In the genomic region with DNA sequence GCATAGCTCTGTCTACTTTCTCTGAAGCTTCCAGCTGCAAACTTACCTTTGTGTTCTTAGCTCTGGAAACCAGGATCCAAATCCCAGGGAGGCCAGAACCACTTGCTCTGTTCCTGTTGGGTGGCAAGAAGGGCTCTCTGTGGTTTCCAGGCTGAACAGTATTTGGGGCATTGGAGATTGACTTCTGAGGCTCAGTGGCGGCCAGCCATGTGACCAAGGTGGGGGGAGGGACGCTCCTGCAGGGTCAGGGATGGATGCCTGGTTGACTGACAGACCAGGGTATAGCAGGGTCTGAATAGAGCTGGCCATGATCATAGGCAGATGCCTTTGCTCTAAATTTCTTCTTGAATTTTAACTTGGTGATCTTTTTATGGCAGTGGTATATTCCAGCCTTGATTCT, we compare ENCODE assay signal across 24 cellular contexts.
"Had no signal": no experiment of that assay in that cellular context is flagged by ENCODE, and none has a peak within 500 bp of the region (broad histone marks: within the 10 kb centered on the region; RNA-seq: fewer than 3 reads in every experiment).

No MANE protein-coding gene starts in this region.

- H3K9me3 Mint-ChIP-seq: activated B cell treated with CpG ODN at 0.5 μM for 24 hours; activated T-cell treated with anti-CD3 and anti-CD28 coated beads, Interleukin-2, amount 50 U/mL, for 24 hours; activated T-helper 17 cell treated with anti-CD3 and anti-CD28 coated beads, Interleukin-2, amount 50 U/mL, for 72 hours; memory B cell; nephron; stimulated activated naive B cell treated with anti-CD40 and anti-IgM and Interleukin-4, amounts not matched to agents 10 μg/mL and 1 μg/mL and 100 μg/mL, for 72 hours had no signal

- H3K27ac Mint-ChIP-seq: activated B cell treated with CpG ODN at 0.5 μM for 24 hours; activated CD4-positive, alpha-beta T cell treated with anti-CD3 and anti-CD28 coated beads for 36 hours; activated naive CD8-positive, alpha-beta T cell; activated T-cell treated with anti-CD3 and anti-CD28 coated beads, Interleukin-2, amount 50 U/mL, for 24 hours; activated T-helper 17 cell treated with anti-CD3 and anti-CD28 coated beads, Interleukin-2, amount 50 U/mL, for 72 hours; memory B cell; nephron; stimulated activated naive B cell treated with anti-CD40 and anti-IgM and Interleukin-4, amounts not matched to agents 10 μg/mL and 1 μg/mL and 100 μg/mL, for 72 hours had no signal

- H3K27ac ChIP-seq: breast epithelium, colonic mucosa, epithelial cell of prostate, heart right ventricle, sigmoid colon, testis, upper lobe of left lung had no signal

- H3K4me1 Mint-ChIP-seq: activated B cell treated with CpG ODN at 0.5 μM for 24 hours; activated CD4-positive, alpha-beta T cell treated with anti-CD3 and anti-CD28 coated beads for 36 hours; activated T-helper 17 cell treated with anti-CD3 and anti-CD28 coated beads, Interleukin-2, amount 50 U/mL, for 72 hours; memory B cell; nephron; stimulated activated naive B cell treated with anti-CD40 and anti-IgM and Interleukin-4, amounts not matched to agents 10 μg/mL and 1 μg/mL and 100 μg/mL, for 72 hours had no signal

- H3K9me3 ChIP-seq: breast epithelium, colonic mucosa, heart right ventricle, sigmoid colon, testis, upper lobe of left lung had no signal

- H3K4me3 ChIP-seq: breast epithelium, colonic mucosa, heart right ventricle, sigmoid colon, smooth muscle cell, testis, upper lobe of left lung had no signal

- H3K4me2 ChIP-seq: smooth muscle cell had no signal

- H3K27me3 ChIP-seq: breast epithelium, colonic mucosa, heart right ventricle, sigmoid colon, testis, upper lobe of left lung had no signal

- H3K4me1 ChIP-seq: breast epithelium, colonic mucosa, sigmoid colon, testis had no signal

- H3K36me3 ChIP-seq: breast epithelium, colonic mucosa had no signal

- ATAC-seq: activated CD4-positive, alpha-beta T cell treated with anti-CD3 and anti-CD28 coated beads for 36 hours; activated T-helper 17 cell treated with anti-CD3 and anti-CD28 coated beads, Interleukin-2, amount 50 U/mL, for 72 hours; heart right ventricle; stimulated activated naive B cell treated with anti-CD40 and anti-IgM and Interleukin-4, amounts not matched to agents 10 μg/mL and 1 μg/mL and 100 μg/mL, for 72 hours had no signal

- H3K4me3 Mint-ChIP-seq: activated B cell treated with CpG ODN at 0.5 μM for 24 hours; activated CD4-positive, alpha-beta T cell treated with anti-CD3 and anti-CD28 coated beads for 36 hours; activated naive CD8-positive, alpha-beta T cell; activated T-cell treated with anti-CD3 and anti-CD28 coated beads, Interleukin-2, amount 50 U/mL, for 24 hours; activated T-helper 17 cell treated with anti-CD3 and anti-CD28 coated beads, Interleukin-2, amount 50 U/mL, for 72 hours; memory B cell; nephron; stimulated activated naive B cell treated with anti-CD40 and anti-IgM and Interleukin-4, amounts not matched to agents 10 μg/mL and 1 μg/mL and 100 μg/mL, for 72 hours had no signal

- DNase-seq: activated B cell treated with CpG ODN at 0.5 μM for 24 hours; activated CD4-positive, alpha-beta T cell treated with anti-CD3 and anti-CD28 coated beads for 36 hours; activated CD4-positive, alpha-beta T cell treated with anti-CD3 and anti-CD28 coated beads, Interleukin-2, amount 50 U/mL, for 4 hours; activated CD8-positive, alpha-beta memory T cell treated with anti-CD3 and anti-CD28 coated beads for 24 hours; activated CD8-positive, alpha-beta memory T cell treated with anti-CD3 and anti-CD28 coated beads, Interleukin-2, amount 50 U/mL, for 4 hours; activated T-cell treated with anti-CD3 and anti-CD28 coated beads, Interleukin-2, amount 50 U/mL, for 24 hours; colonic mucosa; heart right ventricle; kidney glomerular epithelial cell; occipital lobe; sigmoid colon; stimulated activated CD4-positive, alpha-beta T cell treated with anti-CD3 and anti-CD28 coated beads, Interleukin-2, amount 100 ng/mL, for 48 hours; stimulated activated CD8-positive, alpha-beta memory T cell treated with anti-CD3 and anti-CD28 coated beads, Interleukin-4, amount 100 ng/mL, for 48 hours; stimulated activated naive B cell treated with anti-CD40 and anti-IgM and Interleukin-4, amounts not matched to agents 10 μg/mL and 1 μg/mL and 100 μg/mL, for 72 hours; T-helper 9 cell; testis; upper lobe of left lung had no signal

- H3K27me3 Mint-ChIP-seq: activated B cell treated with CpG ODN at 0.5 μM for 24 hours; activated CD4-positive, alpha-beta T cell treated with anti-CD3 and anti-CD28 coated beads for 36 hours; activated naive CD8-positive, alpha-beta T cell; activated T-cell treated with anti-CD3 and anti-CD28 coated beads, Interleukin-2, amount 50 U/mL, for 24 hours; activated T-helper 17 cell treated with anti-CD3 and anti-CD28 coated beads, Interleukin-2, amount 50 U/mL, for 72 hours; memory B cell; stimulated activated naive B cell treated with anti-CD40 and anti-IgM and Interleukin-4, amounts not matched to agents 10 μg/mL and 1 μg/mL and 100 μg/mL, for 72 hours had no signal
